31 cellular contexts compared by ENCODE assay signal in the genomic region with DNA sequence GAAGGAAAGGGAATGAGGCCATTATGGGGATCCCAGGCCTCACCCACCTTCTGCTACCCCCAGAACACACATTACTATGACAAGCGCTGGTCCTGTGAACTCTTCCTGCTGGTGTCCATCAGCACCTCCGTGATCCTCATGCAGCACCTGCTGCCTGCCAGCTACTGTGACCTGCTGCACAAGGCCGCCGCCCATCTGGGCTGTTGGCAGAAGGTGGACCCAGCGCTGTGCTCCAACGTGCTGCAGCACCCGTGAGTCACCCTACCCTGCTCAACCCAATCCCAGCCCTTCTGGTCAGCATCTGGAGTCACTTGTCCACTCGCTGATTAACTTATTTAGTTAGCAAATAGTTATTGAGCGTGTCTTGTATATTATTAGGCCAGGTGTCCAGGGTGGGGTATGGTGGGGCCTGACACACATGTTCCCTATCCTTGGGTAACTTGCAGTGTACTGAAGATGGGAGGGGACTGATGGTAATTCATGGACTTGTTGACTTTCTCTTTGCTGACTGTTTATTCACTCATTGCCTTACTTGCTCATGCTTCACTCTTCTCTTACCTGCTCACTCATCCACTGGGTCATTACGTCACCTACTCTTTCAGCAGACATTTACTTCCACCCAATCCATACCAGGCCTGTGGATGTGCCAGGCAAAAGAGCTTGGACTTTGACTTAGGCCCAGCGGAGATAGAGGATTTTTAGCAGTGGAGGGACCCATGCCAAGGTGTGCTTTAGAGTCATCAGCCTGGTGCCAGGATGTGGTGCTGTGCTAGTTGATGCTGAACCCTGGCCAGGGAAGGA. TPM values are rescaled to one million over a fixed set of nuclear protein-coding genes. Genes with fewer than 3 reads are reported as not detected.
DNase-seq lines count a peak whose midpoint lies in the region; FAIRE-seq and TF ChIP-seq lines count a peak whose summit lies in the region.
"Had no signal": no experiment of that assay in that cellular context is flagged by ENCODE, and none has a peak within 500 bp of the region (broad histone marks: within the 10 kb centered on the region; RNA-seq: fewer than 3 reads in every experiment).

No MANE protein-coding gene starts in this region.

- DNase-seq in MG63 (peak; percentile 10), Peyer's patch (peak in 2 of 3 donors; percentile 70 to 73), small intestine (peak; percentile 66), T-helper 2 cell (no peak), nephron progenitor cell (no peak), NCI-H1417 treated with DMSO at 0.1 percent for 48 hours (lab: John Stamatoyannopoulos, UW) (no peak)
- no peak for DNase-seq in activated naive CD4-positive, alpha-beta T cell treated with anti-CD3 and anti-CD28 coated beads, Interleukin-2, amount 10 ng/mL, durations not matched to agents 7 days and 5 days
- DNase-seq: activated CD4-positive, alpha-beta T cell treated with anti-CD3 and anti-CD28 coated beads, Interleukin-2, amount 10 ng/mL, durations not matched to agents 24 days and 14 days; activated naive CD4-positive, alpha-beta T cell treated with Interleukin-2 at 50 U/mL for 16 hours; activated T-cell treated with anti-CD3 and anti-CD28 coated beads, Interleukin-2, amount 50 U/mL, for 4 hours; COR-L47; cortex of kidney; DMS79 treated with DMSO at 0.1 percent for 48 hours; effector memory CD8-positive, alpha-beta T cell; GF-D8; KBM-7; left ventricle myocardium superior; MM.1S; NCI-H1417; NCI-H510A; SIG-M5; stimulated activated CD4-positive, alpha-beta T cell treated with anti-CD3 and anti-CD28 coated beads, Interleukin-2, amount 100 ng/mL, for 48 hours; T-helper 9 cell had no signal

- TF ChIP-seq CTCF in Peyer's patch (IDR thresholded peaks at IDR 0.05) (no peak), nephron progenitor cell (IDR thresholded peaks at IDR 0.05) (no peak)

- H3K27me3 Mint-ChIP-seq in nephron progenitor cell (ENCODE audit: low read depth, poor library complexity) = no peaks in the 10 kb centered on the region
- H3K27me3 Mint-ChIP-seq in activated naive CD4-positive, alpha-beta T cell treated with anti-CD3 and anti-CD28 coated beads, Interleukin-2, amount 10 ng/mL, durations not matched to agents 7 days and 5 days = no peaks in the 10 kb centered on the region
- H3K27me3 Mint-ChIP-seq: activated CD4-positive, alpha-beta T cell treated with anti-CD3 and anti-CD28 coated beads, Interleukin-2, amount 10 ng/mL, durations not matched to agents 24 days and 14 days; effector memory CD8-positive, alpha-beta T cell had no signal

- H3K27ac ChIP-seq in Peyer's patch (peak overlapping the region in 1 of 4 donors; percentile 46), small intestine (ENCODE audit: low read depth in 1 of 2, low read length in 1 of 2) (no peak overlapping the region)
- H3K27ac ChIP-seq: BLaER1 treated with 17β-estradiol and CSF1 and Interleukin-3, amounts not matched to agents 10 nM and 100 nM; cardiac muscle cell; VCaP had no signal

- H3K9me3 ChIP-seq in MG63 (no peaks in the 10 kb centered on the region), Peyer's patch (no peaks in the 10 kb centered on the region), small intestine (ENCODE audit: control insufficient read depth, low read depth) (no peaks in the 10 kb centered on the region)
- H3K9me3 ChIP-seq: BLaER1 treated with 17β-estradiol and CSF1 and Interleukin-3, amounts not matched to agents 10 nM and 100 nM had no signal

- no peaks in the 10 kb centered on the region for H3K4me1 Mint-ChIP-seq in nephron progenitor cell
- H3K4me1 Mint-ChIP-seq in activated naive CD4-positive, alpha-beta T cell treated with anti-CD3 and anti-CD28 coated beads, Interleukin-2, amount 10 ng/mL, durations not matched to agents 7 days and 5 days = no peaks in the 10 kb centered on the region
- H3K4me1 Mint-ChIP-seq: activated CD4-positive, alpha-beta T cell treated with anti-CD3 and anti-CD28 coated beads, Interleukin-2, amount 10 ng/mL, durations not matched to agents 24 days and 14 days; mesothelial cell of epicardium; nephron had no signal

- WGBS in small intestine, 3 donors = 81 to 90% (median 82%) methylated on average over 11 of the region's 11 CpGs

- H3K4me3 Mint-ChIP-seq in nephron progenitor cell = no peak overlapping the region
- no peak overlapping the region for H3K4me3 Mint-ChIP-seq in activated naive CD4-positive, alpha-beta T cell treated with anti-CD3 and anti-CD28 coated beads, Interleukin-2, amount 10 ng/mL, durations not matched to agents 7 days and 5 days
- H3K4me3 Mint-ChIP-seq: activated CD4-positive, alpha-beta T cell treated with anti-CD3 and anti-CD28 coated beads, Interleukin-2, amount 10 ng/mL, durations not matched to agents 24 days and 14 days; activated T-cell treated with anti-CD3 and anti-CD28 coated beads, Interleukin-2, amount 50 U/mL, for 4 hours; effector memory CD8-positive, alpha-beta T cell; mesothelial cell of epicardium; nephron had no signal

- no peaks in the 10 kb centered on the region for H3K9me3 Mint-ChIP-seq in nephron progenitor cell
- H3K9me3 Mint-ChIP-seq in activated naive CD4-positive, alpha-beta T cell treated with anti-CD3 and anti-CD28 coated beads, Interleukin-2, amount 10 ng/mL, durations not matched to agents 7 days and 5 days = no peaks in the 10 kb centered on the region
- H3K9me3 Mint-ChIP-seq: activated CD4-positive, alpha-beta T cell treated with anti-CD3 and anti-CD28 coated beads, Interleukin-2, amount 10 ng/mL, durations not matched to agents 24 days and 14 days; activated T-cell treated with anti-CD3 and anti-CD28 coated beads, Interleukin-2, amount 50 U/mL, for 4 hours; effector memory CD8-positive, alpha-beta T cell; mesothelial cell of epicardium; nephron had no signal

- H3K4me3 ChIP-seq in MG63 (no peak overlapping the region), Peyer's patch (no peak overlapping the region), small intestine (ENCODE audit: low read depth in 1 of 2, low read length in 2 of 2) (no peak overlapping the region)
- H3K4me3 ChIP-seq: BLaER1 treated with 17β-estradiol and CSF1 and Interleukin-3, amounts not matched to agents 10 nM and 100 nM; cardiac muscle cell had no signal

- H3K27me3 ChIP-seq in MG63 = no peaks in the 10 kb centered on the region
- no peaks in the 10 kb centered on the region for H3K27me3 ChIP-seq in Peyer's patch
- H3K27me3 ChIP-seq in small intestine (ENCODE audit: control insufficient read depth in 2 of 2, insufficient read depth in 2 of 2, low read length in 2 of 2) = no peaks in the 10 kb centered on the region
- H3K27me3 ChIP-seq: BLaER1 treated with 17β-estradiol and CSF1 and Interleukin-3, amounts not matched to agents 10 nM and 100 nM; cardiac muscle cell had no signal

- peaks cover 44% of the 10 kb centered on the region for H3K36me3 ChIP-seq in MG63
- H3K36me3 ChIP-seq in Peyer's patch = peaks cover 0 to 82% (median 0%) of the 10 kb centered on the region in 3 donors
- peaks cover 3 to 6% of the 10 kb centered on the region in 2 donors for H3K36me3 ChIP-seq in small intestine (ENCODE audit: control insufficient read depth in 2 of 2, insufficient read depth in 2 of 2, low read length in 2 of 2)

- FAIRE-seq in islet of Langerhans (lab: Jason Lieb, UNC) (peak; percentile 95), small intestine (lab: Jason Lieb, UNC) (no peak)
- FAIRE-seq: HTR-8/SVneo, RCC 7860 had no signal

- H3K4me1 ChIP-seq in Peyer's patch (no peaks in the 10 kb centered on the region), small intestine (ENCODE audit: control insufficient read depth in 2 of 2, insufficient read depth in 1 of 2, low read depth in 1 of 2, low read length in 1 of 2) (no peaks in the 10 kb centered on the region)
- H3K4me1 ChIP-seq: BLaER1 treated with 17β-estradiol and CSF1 and Interleukin-3, amounts not matched to agents 10 nM and 100 nM had no signal

- TF ChIP-seq POLR2A in Peyer's patch (IDR thresholded peaks at IDR 0.05) = no peak

- CTCF ChIA-PET in activated naive CD4-positive, alpha-beta T cell treated with anti-CD3 and anti-CD28 coated beads, Interleukin-2, amount 10 ng/mL, durations not matched to agents 7 days and 5 days (lab: Charles Lee) = interaction anchor here (1.3 kb wide), 1 partner anchor 21 kb away, joined by 3 read pairs; no protein-coding TSS in a partner anchor

- peaks cover 74% of the 10 kb centered on the region for H3K36me3 Mint-ChIP-seq in nephron progenitor cell (ENCODE audit: low read depth)
- H3K36me3 Mint-ChIP-seq in activated naive CD4-positive, alpha-beta T cell treated with anti-CD3 and anti-CD28 coated beads, Interleukin-2, amount 10 ng/mL, durations not matched to agents 7 days and 5 days = peaks cover 45% of the 10 kb centered on the region

- no peak overlapping the region for H3K27ac Mint-ChIP-seq in nephron progenitor cell
- H3K27ac Mint-ChIP-seq in activated naive CD4-positive, alpha-beta T cell treated with anti-CD3 and anti-CD28 coated beads, Interleukin-2, amount 10 ng/mL, durations not matched to agents 7 days and 5 days = no peak overlapping the region
- H3K27ac Mint-ChIP-seq: activated CD4-positive, alpha-beta T cell treated with anti-CD3 and anti-CD28 coated beads, Interleukin-2, amount 10 ng/mL, durations not matched to agents 24 days and 14 days; effector memory CD8-positive, alpha-beta T cell; mesothelial cell of epicardium; nephron had no signal

RNA-seq across cellular contexts. Expression of a gene that starts 12.9 kb away (rescaled TPM):
- 38.6 and 43.0 TPM in 2 replicates for total RNA-seq in MG63 (2014; rRNA removed; shearing (Covaris generic); ENCODE audit: low replicate concordance)
- total RNA-seq in Peyer's patch = 10 to 100 TPM; 24.8 to 29.8 (median 25.6) TPM
- polyA plus RNA-seq in small intestine = 10 to 100 TPM in 1 of 3 donors, 1 to 10 TPM in 2; 5.4 to 10.9 (median 7.4) TPM

RNA-seq across cellular contexts. Expression of a gene that starts 22.2 kb away (rescaled TPM):
- 7.3 and 13.0 TPM in 2 replicates for total RNA-seq in MG63 (2014; rRNA removed; shearing (Covaris generic); ENCODE audit: low replicate concordance)
- 1 to 10 TPM; 2.5 to 9.9 (median 6.6) TPM for total RNA-seq in Peyer's patch
- 10 to 100 TPM in 1 of 3 donors, 1 to 10 TPM in 2; 4.2 to 11.5 (median 4.6) TPM for polyA plus RNA-seq in small intestine

Comparison
In these comparisons a context has a peak if more than half of its experiments do, and no peak if none do; other contexts are left out.
1. DNase-seq: peak in MG63 (single experiment), Peyer's patch (2 of 3) and small intestine (single experiment); none in T-helper 2 cell (0 of 5), nephron progenitor cell (single experiment), NCI-H1417 treated with DMSO at 0.1 percent for 48 hours (single experiment) and activated naive CD4-positive, alpha-beta T cell treated with anti-CD3 and anti-CD28 coated beads, Interleukin-2, amount 10 ng/mL, durations not matched to agents 7 days and 5 days (single experiment).